Comparison of ENCODE assay signal across 10 cellular contexts in the genomic region with DNA sequence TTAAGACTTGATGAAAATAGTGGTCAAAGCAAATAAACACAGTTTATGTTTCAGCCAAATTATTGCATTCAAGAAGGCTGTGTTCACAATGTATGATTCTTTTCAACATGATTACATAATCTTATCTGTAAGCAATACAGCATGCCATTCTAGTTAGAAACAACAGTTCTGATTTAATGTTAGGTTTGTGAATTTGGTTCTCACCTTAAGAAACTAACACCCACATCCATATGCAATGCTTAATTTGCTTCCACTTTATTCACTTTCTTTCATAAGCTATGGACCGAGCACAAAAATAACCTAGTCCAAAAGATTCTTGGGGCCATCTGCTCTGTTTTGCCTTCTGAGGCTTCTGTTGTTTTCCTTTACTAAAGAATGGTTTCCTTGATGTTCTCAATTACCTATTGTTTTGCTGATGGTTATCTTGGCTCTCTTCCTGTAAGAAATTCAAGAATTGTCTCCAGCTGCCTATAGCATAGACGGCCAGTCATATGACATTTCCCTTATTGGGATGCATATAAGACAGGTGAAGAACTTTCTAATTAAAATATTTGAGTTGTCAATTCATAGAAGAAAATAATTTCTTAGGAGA.
"Had no signal": no experiment of that assay in that cellular context is flagged by ENCODE, and none has a peak within 500 bp of the region (broad histone marks: within the 10 kb centered on the region; RNA-seq: fewer than 3 reads in every experiment).

No MANE protein-coding gene starts in this region.

- DNase-seq: activated CD4-positive, alpha-beta memory T cell treated with anti-CD3 and anti-CD28 coated beads for 36 hours; activated effector memory CD4-positive, alpha-beta T cell treated with anti-CD3 and anti-CD28 coated beads, Interleukin-2, amount 50 U/mL, for 16 hours; activated T-cell treated with anti-CD3 and anti-CD28 coated beads, Interleukin-2, amount 50 U/mL, for 4 hours; amniotic stem cell; body of pancreas; stimulated activated CD4-positive, alpha-beta T cell treated with anti-CD3 and anti-CD28 coated beads, Interleukin-4, amount 100 ng/mL, for 4 hours; stomach; thyroid gland had no signal

- H3K9me3 ChIP-seq: body of pancreas, stomach, thyroid gland, vagina had no signal

- H3K36me3 ChIP-seq: stomach, thyroid gland, vagina had no signal

- H3K27ac ChIP-seq: body of pancreas, stomach, thyroid gland, vagina had no signal

- H3K4me3 ChIP-seq: body of pancreas, stomach, thyroid gland, vagina had no signal

- H3K27me3 ChIP-seq: body of pancreas, stomach, thyroid gland, vagina had no signal

- ATAC-seq: activated naive CD4-positive, alpha-beta T cell treated with anti-CD3 and anti-CD28 coated beads, Interleukin-2, amount 50 U/mL, for 72 hours; activated T-cell treated with anti-CD3 and anti-CD28 coated beads, Interleukin-2, amount 50 U/mL, for 4 hours; body of pancreas had no signal
